In genomic region chr19:40831502-40832430, GRCh38 we compare ENCODE assay signal across 9 cellular contexts. TPM values are rescaled to one million over a fixed set of nuclear protein-coding genes. Genes with fewer than 3 reads are reported as not detected.
DNase-seq lines count a peak whose midpoint lies in the region; ATAC-seq and TF ChIP-seq lines count a peak whose summit lies in the region.
"Had no signal": no experiment of that assay in that cellular context is flagged by ENCODE, and none has a peak within 500 bp of the region (broad histone marks: within the 10 kb centered on the region; RNA-seq: fewer than 3 reads in every experiment).

No MANE protein-coding gene starts in this region.

- H3K36me3 ChIP-seq in uterus, result no peaks in the 10 kb centered on the region
- peaks cover 11 to 23% (median 21%) of the 10 kb centered on the region in 3 donors for H3K36me3 ChIP-seq in tibial artery
- peaks cover 0 to 3% of the 10 kb centered on the region in 2 donors for H3K36me3 ChIP-seq in aorta (ENCODE audit: control insufficient read depth in 1 of 2, insufficient read depth in 2 of 2, low read length in 1 of 2)

- ATAC-seq in aorta (ENCODE audit: low FRiP score), result no peak

- no peak for TF ChIP-seq POLR2A in uterus (IDR thresholded peaks at IDR 0.05)

- H3K4me3 ChIP-seq in uterus (no peak overlapping the region), tibial artery (no peak overlapping the region), aorta (ENCODE audit: low read length in 2 of 2) (no peak overlapping the region)

- no peaks in the 10 kb centered on the region for H3K9me3 ChIP-seq in uterus
- no peaks in the 10 kb centered on the region for H3K9me3 ChIP-seq in tibial artery
- H3K9me3 ChIP-seq in aorta (ENCODE audit: control insufficient read depth, low read length), result no peaks in the 10 kb centered on the region

- peak; percentile 2 for DNase-seq in activated T-cell treated with anti-CD3 and anti-CD28 coated beads, Interleukin-2, amount 50 U/mL, for 1 hour
- no peak for DNase-seq in activated T-cell treated with anti-CD3 and anti-CD28 coated beads for 4 hours
- peak; percentile 63 for DNase-seq in SKM-1 (lab: John Stamatoyannopoulos, UW; ENCODE audit: unreplicated experiment)
- DNase-seq in glomerular visceral epithelial cell (ENCODE audit: extremely low spot score), result peak; percentile 76
- DNase-seq in uterus, result peak in 1 of 2 donors; percentile 67
- DNase-seq in tibial artery, result no peak
- DNase-seq in NCI-H1436 (lab: John Stamatoyannopoulos, UW), result no peak
- no peak for DNase-seq in aorta
- DNase-seq: activated B cell treated with CpG ODN at 0.5 μM for 24 hours had no signal

- TF ChIP-seq CTCF in uterus (IDR thresholded peaks at IDR 0.05), result no peak
- TF ChIP-seq CTCF in tibial artery (IDR thresholded peaks at IDR 0.05), result no peak

- intact Hi-C loops in uterus (cut with DNase I; ENCODE audit: low total_unique reads) (no loop called here), tibial artery (cut with DNase I; ENCODE audit: low total_unique reads) (no loop called here), aorta (cut with DNase I) (no loop called here)

- no peaks in the 10 kb centered on the region for H3K27me3 ChIP-seq in uterus
- no peaks in the 10 kb centered on the region for H3K27me3 ChIP-seq in tibial artery
- H3K27me3 ChIP-seq in aorta (ENCODE audit: control insufficient read depth in 1 of 2, insufficient read depth in 2 of 2, low read length in 1 of 2), result no peaks in the 10 kb centered on the region

- H3K4me1 ChIP-seq in uterus (no peaks in the 10 kb centered on the region), tibial artery (no peaks in the 10 kb centered on the region), aorta (ENCODE audit: control insufficient read depth in 1 of 2, insufficient read depth in 2 of 2, low read length in 2 of 2) (no peaks in the 10 kb centered on the region)

- H3K27ac ChIP-seq in uterus, result peak overlapping the region; percentile 75 to 76
- H3K27ac ChIP-seq in tibial artery, result no peak overlapping the region
- H3K27ac ChIP-seq in aorta (ENCODE audit: low read depth in 1 of 2, low read length in 2 of 2), result no peak overlapping the region

- 74 to 78% methylated on average over 7 of the region's 7 CpGs for WGBS in aorta, 2 donors

RNA-seq across cellular contexts. Expression of gene CYP2A6, which starts 18.5 kb away (rescaled TPM):
- total RNA-seq in uterus (under 1 TPM in 1 of 4 donors, not detected in 3; 0.64 TPM), aorta (not detected)
- under 1 TPM in 1 of 2 donors, not detected in 1; 0.38 TPM for polyA plus RNA-seq in aorta
- total RNA-seq: activated B cell treated with CpG ODN at 0.5 μM for 24 hours had no signal

RNA-seq across cellular contexts. Expression of gene EGLN2, which starts 32.8 kb away (rescaled TPM):
- total RNA-seq in uterus (100 to 1,000 TPM in 1 of 4 donors, 10 to 100 TPM in 3; 33.2 to 164 (median 78.1) TPM), aorta (100 to 1,000 TPM in 1 of 2 donors, 10 to 100 TPM in 1; 85.7 to 102 TPM)
- 100 to 1,000 TPM in 1 of 2 donors, 10 to 100 TPM in 1; 60.0 to 120 TPM for polyA plus RNA-seq in aorta

RNA-seq across cellular contexts. Expression of gene CYP2A7, which starts 50.3 kb away (rescaled TPM):
- 1 to 10 TPM in 1 of 4 donors, not detected in 3; 2.3 TPM for total RNA-seq in uterus
- total RNA-seq in aorta, result not detected
- not detected for polyA plus RNA-seq in aorta
- total RNA-seq: activated B cell treated with CpG ODN at 0.5 μM for 24 hours had no signal

RNA-seq across cellular contexts. Expression of gene RAB4B, which starts 53.7 kb away (rescaled TPM):
- total RNA-seq in uterus (10 to 100 TPM in 3 of 4 donors, 1 to 10 TPM in 1; 7.4 to 26.3 (median 18.1) TPM), aorta (10 to 100 TPM; 28.1 to 33.3 TPM)
- 10 to 100 TPM; 19.3 to 67.2 TPM for polyA plus RNA-seq in aorta

RNA-seq across cellular contexts. Expression of gene MIA, which starts 56.4 kb away (rescaled TPM):
- total RNA-seq in uterus, result 1 to 10 TPM in 1 of 4 donors, not detected in 3; 2.8 TPM
- 1 to 10 TPM; 1.7 to 3.6 TPM for total RNA-seq in aorta
- polyA plus RNA-seq in aorta, result not detected

Comparison
In these comparisons a context has a peak if more than half of its experiments do, and no peak if none do; other contexts are left out.
1. DNase-seq: peak in activated T-cell treated with anti-CD3 and anti-CD28 coated beads, Interleukin-2, amount 50 U/mL, for 1 hour (single experiment), SKM-1 (single experiment) and glomerular visceral epithelial cell (single experiment); none in activated T-cell treated with anti-CD3 and anti-CD28 coated beads for 4 hours (single experiment), tibial artery (0 of 2), NCI-H1436 (single experiment) and aorta (0 of 2).
2. H3K27ac ChIP-seq: peak in uterus (2 of 2); none in tibial artery (0 of 2) and aorta (0 of 2).